Comparison of ENCODE assay signal across 1 cellular context in the genomic region with DNA sequence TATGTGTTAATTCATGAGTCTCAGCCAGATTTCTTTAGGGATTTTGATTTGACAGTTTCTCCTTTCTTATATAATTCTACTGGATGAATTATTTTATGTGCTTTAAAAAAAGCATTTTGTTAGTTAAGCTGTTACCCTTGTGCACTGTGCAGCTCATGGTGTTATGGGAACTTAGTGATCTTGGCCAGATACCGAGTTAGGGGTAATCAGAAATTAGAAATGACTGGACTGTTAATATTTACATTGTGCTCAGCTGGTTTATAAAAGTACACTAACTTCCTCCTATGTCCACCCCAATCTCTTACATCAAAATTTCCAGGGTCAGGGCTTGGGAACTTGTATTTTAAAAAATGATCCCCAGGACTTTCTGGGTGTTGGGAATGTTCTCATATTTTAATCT.
TF ChIP-seq lines count a peak whose summit lies in the region.

No MANE protein-coding gene starts in this region.

TF ChIP-seq in GM23338, 12 proteins besides CTCF, POLR2A, EP300 and RAD21 (continued from another document):
- no peak for TF ChIP-seq ZNF462 (CRISPR knock-in tag; IDR thresholded peaks at IDR 0.05)
- TF ChIP-seq, protein P1, sequence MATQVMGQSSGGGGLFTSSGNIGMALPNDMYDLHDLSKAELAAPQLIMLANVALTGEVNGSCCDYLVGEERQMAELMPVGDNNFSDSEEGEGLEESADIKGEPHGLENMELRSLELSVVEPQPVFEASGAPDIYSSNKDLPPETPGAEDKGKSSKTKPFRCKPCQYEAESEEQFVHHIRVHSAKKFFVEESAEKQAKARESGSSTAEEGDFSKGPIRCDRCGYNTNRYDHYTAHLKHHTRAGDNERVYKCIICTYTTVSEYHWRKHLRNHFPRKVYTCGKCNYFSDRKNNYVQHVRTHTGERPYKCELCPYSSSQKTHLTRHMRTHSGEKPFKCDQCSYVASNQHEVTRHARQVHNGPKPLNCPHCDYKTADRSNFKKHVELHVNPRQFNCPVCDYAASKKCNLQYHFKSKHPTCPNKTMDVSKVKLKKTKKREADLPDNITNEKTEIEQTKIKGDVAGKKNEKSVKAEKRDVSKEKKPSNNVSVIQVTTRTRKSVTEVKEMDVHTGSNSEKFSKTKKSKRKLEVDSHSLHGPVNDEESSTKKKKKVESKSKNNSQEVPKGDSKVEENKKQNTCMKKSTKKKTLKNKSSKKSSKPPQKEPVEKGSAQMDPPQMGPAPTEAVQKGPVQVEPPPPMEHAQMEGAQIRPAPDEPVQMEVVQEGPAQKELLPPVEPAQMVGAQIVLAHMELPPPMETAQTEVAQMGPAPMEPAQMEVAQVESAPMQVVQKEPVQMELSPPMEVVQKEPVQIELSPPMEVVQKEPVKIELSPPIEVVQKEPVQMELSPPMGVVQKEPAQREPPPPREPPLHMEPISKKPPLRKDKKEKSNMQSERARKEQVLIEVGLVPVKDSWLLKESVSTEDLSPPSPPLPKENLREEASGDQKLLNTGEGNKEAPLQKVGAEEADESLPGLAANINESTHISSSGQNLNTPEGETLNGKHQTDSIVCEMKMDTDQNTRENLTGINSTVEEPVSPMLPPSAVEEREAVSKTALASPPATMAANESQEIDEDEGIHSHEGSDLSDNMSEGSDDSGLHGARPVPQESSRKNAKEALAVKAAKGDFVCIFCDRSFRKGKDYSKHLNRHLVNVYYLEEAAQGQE (IDR thresholded peaks at IDR 0.05; ENCODE audit: unreplicated experiment): no peak
- TF ChIP-seq ETS1 (IDR thresholded peaks at IDR 0.05): no peak
- TF ChIP-seq JUNB (IDR thresholded peaks at IDR 0.05; ENCODE audit: unreplicated experiment): no peak
- TF ChIP-seq NANOG (IDR thresholded peaks at IDR 0.05; ENCODE audit: borderline replicate concordance): no peak
- TF ChIP-seq CREB1 (CRISPR knock-in tag; IDR thresholded peaks at IDR 0.05; ENCODE audit: low read depth): no peak
- no peak for TF ChIP-seq POLR2AphosphoS5 (IDR thresholded peaks at IDR 0.05; ENCODE audit: low read depth)
- no peak for TF ChIP-seq STAT1 (IDR thresholded peaks at IDR 0.05; ENCODE audit: unreplicated experiment)
- TF ChIP-seq EZH2 (IDR thresholded peaks at IDR 0.05; ENCODE audit: low read depth, unreplicated experiment): no peak
- no peak for TF ChIP-seq ZNF114 (CRISPR knock-in tag; IDR thresholded peaks at IDR 0.05)
- no peak for TF ChIP-seq EZH2phosphoT487 (IDR thresholded peaks at IDR 0.05; ENCODE audit: unreplicated experiment)
